28 cellular contexts compared by ENCODE assay signal in genomic region chr1:88333301-88333700, GRCh38.
"Had no signal": no experiment of that assay in that cellular context is flagged by ENCODE, and none has a peak within 500 bp of the region (broad histone marks: within the 10 kb centered on the region; RNA-seq: fewer than 3 reads in every experiment).

No MANE protein-coding gene starts in this region.

- H3K9me3 ChIP-seq: gastroesophageal sphincter, psoas muscle, right atrium auricular region, uterus had no signal

- ATAC-seq: activated CD8-positive, alpha-beta memory T cell treated with anti-CD3 and anti-CD28 coated beads, Interleukin-2, amount 10 ng/mL, durations not matched to agents 7 days and 5 days; activated CD8-positive, alpha-beta T cell treated with anti-CD3 and anti-CD28 coated beads, Interleukin-2, amount 10 ng/mL, durations not matched to agents 7 days and 5 days; activated naive CD8-positive, alpha-beta T cell treated with anti-CD3 and anti-CD28 coated beads, Interleukin-2, amount 50 U/mL, for 24 hours; gastroesophageal sphincter; left colon; psoas muscle; stimulated activated memory B cell treated with anti-CD40 and anti-IgM and Interleukin-4, amounts not matched to agents 10 μg/mL and 1 μg/mL and 100 μg/mL, for 72 hours; stimulated activated naive CD8-positive, alpha-beta T cell treated with anti-CD3 and anti-CD28 coated beads, Interleukin-15, amount 100 ng/mL, for 72 hours; WTC11 had no signal

- H3K4me1 ChIP-seq: parathyroid adenoma, psoas muscle, right atrium auricular region, uterus had no signal

- H3K27me3 ChIP-seq: gastroesophageal sphincter, hepatocyte, right atrium auricular region, uterus had no signal

- H3K79me2 ChIP-seq: hepatocyte, parathyroid adenoma had no signal

- H3K27ac ChIP-seq: gastroesophageal sphincter, hepatocyte, parathyroid adenoma, psoas muscle, right atrium auricular region, uterus had no signal

- H3K36me3 ChIP-seq: gastroesophageal sphincter, right atrium auricular region, uterus had no signal

- H2AFZ ChIP-seq: hepatocyte, parathyroid adenoma had no signal

- H3K4me2 ChIP-seq: hepatocyte, smooth muscle cell had no signal

- H3K4me3 ChIP-seq: gastroesophageal sphincter, hepatocyte, psoas muscle, right atrium auricular region, smooth muscle cell, uterus had no signal

- H3K9ac ChIP-seq: parathyroid adenoma had no signal

- DNase-seq: activated CD4-positive, alpha-beta T cell treated with anti-CD3 and anti-CD28 coated beads for 1 hour; activated CD4-positive, alpha-beta T cell treated with anti-CD3 and anti-CD28 coated beads, Interleukin-2, amount 50 U/mL, for 1 hour; activated CD8-positive, alpha-beta memory T cell treated with anti-CD3 and anti-CD28 coated beads, Interleukin-2, amount 10 ng/mL, durations not matched to agents 7 days and 5 days; activated CD8-positive, alpha-beta T cell treated with anti-CD3 and anti-CD28 coated beads, Interleukin-2, amount 10 ng/mL, durations not matched to agents 7 days and 5 days; activated naive CD8-positive, alpha-beta T cell treated with anti-CD3 and anti-CD28 coated beads, Interleukin-2, amount 50 U/mL, for 24 hours; activated T-cell treated with anti-CD3 and anti-CD28 coated beads, Interleukin-2, amount 50 U/mL, for 48 hours; amygdala; dermis blood vessel endothelial cell; effector CD8-positive, alpha-beta T cell; kidney; left colon; naive B cell; nephron progenitor cell; nucleus accumbens; psoas muscle; stimulated activated CD4-positive, alpha-beta T cell treated with anti-CD3 and anti-CD28 coated beads, Interleukin-1b, Interleukin-23, amount 100 ng/mL, for 48 hours; stimulated activated CD4-positive, alpha-beta T cell treated with anti-CD3 and anti-CD28 coated beads, Interleukin-4, amount 100 ng/mL, for 4 hours; stimulated activated CD8-positive, alpha-beta memory T cell treated with anti-CD3 and anti-CD28 coated beads, Interleukin-4, amount 100 ng/mL, for 48 hours; stimulated activated naive CD8-positive, alpha-beta T cell treated with anti-CD3 and anti-CD28 coated beads, Interleukin-15, amount 100 ng/mL, for 72 hours; substantia nigra; uterus had no signal
